In genomic region chr17:3982113-3982512, GRCh38 we compare ENCODE assay signal across 22 cellular contexts. TPM values are rescaled to one million over a fixed set of nuclear protein-coding genes. Genes with fewer than 3 reads are reported as not detected.
DNase-seq lines count a peak whose midpoint lies in the region; ATAC-seq and TF ChIP-seq lines count a peak whose summit lies in the region.
"Had no signal": no experiment of that assay in that cellular context is flagged by ENCODE, and none has a peak within 500 bp of the region (broad histone marks: within the 10 kb centered on the region; RNA-seq: fewer than 3 reads in every experiment).

No MANE protein-coding gene starts in this region.

- POLR2A ChIA-PET in activated naive CD8-positive, alpha-beta T cell treated with anti-CD3 and anti-CD28 coated beads, Interleukin-2, amount 10 ng/mL, durations not matched to agents 7 days and 5 days (lab: Charles Lee) = interaction anchor here (1.0 kb wide), 1 partner anchor 17 kb away, joined by 4 read pairs; no protein-coding TSS in a partner anchor
- POLR2A ChIA-PET in HEK293T (lab: Yijun Ruan, JAX) = no interaction called here

- no peak for TF ChIP-seq CTCF in coronary artery (IDR thresholded peaks at IDR 0.05)
- no peak for TF ChIP-seq CTCF in right lobe of liver (IDR thresholded peaks at IDR 0.05)

- H3K4me3 ChIP-seq in coronary artery (no peak overlapping the region), right lobe of liver (no peak overlapping the region)
- H3K4me3 ChIP-seq: SJSA1 had no signal

- TF ChIP-seq POLR2A in right lobe of liver (IDR thresholded peaks at IDR 0.05) = no peak

- peaks cover 0 to 15% (median 7%) of the 10 kb centered on the region in 4 donors for H3K4me1 ChIP-seq in right lobe of liver

- no peak for ATAC-seq in activated naive CD8-positive, alpha-beta T cell treated with anti-CD3 and anti-CD28 coated beads, Interleukin-2, amount 10 ng/mL, durations not matched to agents 7 days and 5 days (ENCODE audit: low read depth)
- ATAC-seq in activated naive CD8-positive, alpha-beta T cell treated with anti-CD3 and anti-CD28 coated beads, Interleukin-2, amount 50 U/mL, for 24 hours = no peak
- no peak for ATAC-seq in right lobe of liver
- no peak for ATAC-seq in activated CD4-positive, CD25-positive, alpha-beta regulatory T cell treated with anti-CD3 and anti-CD28 coated beads, Interleukin-2, amount 50 U/mL, for 24 hours
- ATAC-seq: Panc1 had no signal

- DNase-seq in activated naive CD8-positive, alpha-beta T cell treated with anti-CD3 and anti-CD28 coated beads, Interleukin-2, amount 10 ng/mL, durations not matched to agents 7 days and 5 days = peak; percentile 26
- DNase-seq in activated naive CD8-positive, alpha-beta T cell treated with anti-CD3 and anti-CD28 coated beads, Interleukin-2, amount 50 U/mL, for 24 hours = no peak
- DNase-seq in coronary artery (ENCODE audit: low spot score) (peak; percentile 36), right lobe of liver (peak; percentile 25 to 46 (median 42)), HEK293T (ENCODE audit: extremely low spot score) (no peak), activated T-cell treated with anti-CD3 and anti-CD28 coated beads for 4 hours (no peak)
- DNase-seq: 8988T; DMS53; GDM1; HCEC 1CT; NCI-H1694; NCI-H2081; NCI-H2171; NCI-H345; NCI-H524; NCI-H774; NK-92 treated with Interleukin-12 subunit alpha and Interleukin-12 subunit beta, amount 100 ng/mL, for 24 hours had no signal

- H3K27me3 Mint-ChIP-seq in activated naive CD8-positive, alpha-beta T cell treated with anti-CD3 and anti-CD28 coated beads, Interleukin-2, amount 10 ng/mL, durations not matched to agents 7 days and 5 days = no peaks in the 10 kb centered on the region
- no peaks in the 10 kb centered on the region for H3K27me3 Mint-ChIP-seq in activated naive CD8-positive, alpha-beta T cell treated with anti-CD3 and anti-CD28 coated beads, Interleukin-2, amount 50 U/mL, for 24 hours

- CTCF ChIA-PET in HEK293T (lab: Yijun Ruan, JAX) = no interaction called here

- H3K36me3 ChIP-seq in right lobe of liver = no peaks in the 10 kb centered on the region
- H3K36me3 ChIP-seq: SJSA1 had no signal

- H3K4me3 Mint-ChIP-seq in activated naive CD8-positive, alpha-beta T cell treated with anti-CD3 and anti-CD28 coated beads, Interleukin-2, amount 10 ng/mL, durations not matched to agents 7 days and 5 days = no peak overlapping the region
- H3K4me3 Mint-ChIP-seq in activated naive CD8-positive, alpha-beta T cell treated with anti-CD3 and anti-CD28 coated beads, Interleukin-2, amount 50 U/mL, for 24 hours = no peak overlapping the region
- H3K4me3 Mint-ChIP-seq: IgD-negative memory B cell had no signal

- no peak overlapping the region for H3K27ac ChIP-seq in coronary artery
- H3K27ac ChIP-seq in right lobe of liver = no peak overlapping the region
- H3K27ac ChIP-seq: C4-2B, SJSA1 had no signal

- H3K27me3 ChIP-seq in right lobe of liver = no peaks in the 10 kb centered on the region
- H3K27me3 ChIP-seq: SJSA1 had no signal

- H3K27ac Mint-ChIP-seq in activated naive CD8-positive, alpha-beta T cell treated with anti-CD3 and anti-CD28 coated beads, Interleukin-2, amount 10 ng/mL, durations not matched to agents 7 days and 5 days = no peak overlapping the region
- no peak overlapping the region for H3K27ac Mint-ChIP-seq in activated naive CD8-positive, alpha-beta T cell treated with anti-CD3 and anti-CD28 coated beads, Interleukin-2, amount 50 U/mL, for 24 hours

- no peaks in the 10 kb centered on the region for H3K9me3 Mint-ChIP-seq in activated naive CD8-positive, alpha-beta T cell treated with anti-CD3 and anti-CD28 coated beads, Interleukin-2, amount 10 ng/mL, durations not matched to agents 7 days and 5 days
- H3K9me3 Mint-ChIP-seq in activated naive CD8-positive, alpha-beta T cell treated with anti-CD3 and anti-CD28 coated beads, Interleukin-2, amount 50 U/mL, for 24 hours = no peaks in the 10 kb centered on the region
- H3K9me3 Mint-ChIP-seq: IgD-negative memory B cell had no signal

- H3K36me3 Mint-ChIP-seq in activated naive CD8-positive, alpha-beta T cell treated with anti-CD3 and anti-CD28 coated beads, Interleukin-2, amount 10 ng/mL, durations not matched to agents 7 days and 5 days = no peaks in the 10 kb centered on the region
- H3K36me3 Mint-ChIP-seq in activated naive CD8-positive, alpha-beta T cell treated with anti-CD3 and anti-CD28 coated beads, Interleukin-2, amount 50 U/mL, for 24 hours (ENCODE audit: low read depth) = no peaks in the 10 kb centered on the region
- H3K36me3 Mint-ChIP-seq: IgD-negative memory B cell had no signal

- intact Hi-C loops in right lobe of liver (cut with DNase I) = no loop called here

- WGBS in right lobe of liver (ENCODE audit: insufficient coverage, low coverage, low lambda C conversion rate, missing lambda C conversion rate) = 96% methylated on average over 4 of the region's 21 CpGs

- H3K4me1 Mint-ChIP-seq in activated naive CD8-positive, alpha-beta T cell treated with anti-CD3 and anti-CD28 coated beads, Interleukin-2, amount 10 ng/mL, durations not matched to agents 7 days and 5 days = peaks cover 12% of the 10 kb centered on the region
- peaks cover 3% of the 10 kb centered on the region for H3K4me1 Mint-ChIP-seq in activated naive CD8-positive, alpha-beta T cell treated with anti-CD3 and anti-CD28 coated beads, Interleukin-2, amount 50 U/mL, for 24 hours

- H3K9me3 ChIP-seq in right lobe of liver = no peaks in the 10 kb centered on the region
- H3K9me3 ChIP-seq: SJSA1 had no signal

TF ChIP-seq in HEK293T, 16 proteins besides CTCF, POLR2A, EP300 and RAD21:
- TF ChIP-seq SP1 (IDR thresholded peaks at IDR 0.05) (no peak), LEF1 (IDR thresholded peaks at IDR 0.05; ENCODE audit: borderline replicate concordance) (no peak), L3MBTL2 (conservative IDR thresholded peaks at IDR 0.05) (no peak), PKNOX1 (IDR thresholded peaks at IDR 0.05) (no peak), ZNF384 (IDR thresholded peaks at IDR 0.05) (no peak), TARDBP (IDR thresholded peaks at IDR 0.05) (no peak), CTBP1 (IDR thresholded peaks at IDR 0.05; ENCODE audit: borderline replicate concordance) (no peak), ARNT (IDR thresholded peaks at IDR 0.05) (no peak), BHLHE40 (IDR thresholded peaks at IDR 0.05; ENCODE audit: borderline replicate concordance) (no peak)

RNA-seq across cellular contexts. Expression of gene ATP2A3, which starts 17.9 kb away (rescaled TPM):
- 100 to 1,000 TPM; 289 to 297 TPM for total RNA-seq in activated naive CD8-positive, alpha-beta T cell treated with anti-CD3 and anti-CD28 coated beads, Interleukin-2, amount 10 ng/mL, durations not matched to agents 7 days and 5 days
- 1 to 10 TPM; 1.5 to 4.3 (median 2.3) TPM for total RNA-seq in right lobe of liver

Comparison
In these comparisons a context has a peak if more than half of its experiments do, and no peak if none do; other contexts are left out.
1. DNase-seq: peak in activated naive CD8-positive, alpha-beta T cell treated with anti-CD3 and anti-CD28 coated beads, Interleukin-2, amount 10 ng/mL, durations not matched to agents 7 days and 5 days (single experiment), coronary artery (single experiment) and right lobe of liver (3 of 3); none in activated naive CD8-positive, alpha-beta T cell treated with anti-CD3 and anti-CD28 coated beads, Interleukin-2, amount 50 U/mL, for 24 hours (single experiment), HEK293T (single experiment) and activated T-cell treated with anti-CD3 and anti-CD28 coated beads for 4 hours (single experiment).
2. RNA of gene ATP2A3, which starts 17.9 kb away (total RNA-seq): 289 to 297 TPM in activated naive CD8-positive, alpha-beta T cell treated with anti-CD3 and anti-CD28 coated beads, Interleukin-2, amount 10 ng/mL, durations not matched to agents 7 days and 5 days; 1.5 to 4.3 TPM in right lobe of liver; every median in the first group is over 10 times any median in the second.